ENCODE assay signal across 16 cellular contexts in genomic region chr20:56636701-56637100, GRCh38. TPM values are rescaled to one million over a fixed set of nuclear protein-coding genes. Genes with fewer than 3 reads are reported as not detected.
A peak's percentile ranks its signal among the peaks of the same experiment; 100 is the strongest.
DNase-seq lines count a peak whose midpoint lies in the region; ATAC-seq and TF ChIP-seq lines count a peak whose summit lies in the region.
"Had no signal": no experiment of that assay in that cellular context is flagged by ENCODE, and none has a peak within 500 bp of the region (broad histone marks: within the 10 kb centered on the region; RNA-seq: fewer than 3 reads in every experiment).

No MANE protein-coding gene starts in this region.

- H3K9me2 ChIP-seq in GM23338 (ENCODE audit: insufficient read depth): no peaks in the 10 kb centered on the region

- H3K4me3 ChIP-seq in GM23338 (no peak overlapping the region), gastroesophageal sphincter (no peak overlapping the region)
- H3K4me3 ChIP-seq: esophagus muscularis mucosa, GM12878, skin epidermis had no signal

- H3F3A ChIP-seq in GM23338 (replicated peaks; ENCODE audit: low read depth): no peaks in the 10 kb centered on the region

- TF ChIP-seq CTCF in GM23338 (conservative IDR thresholded peaks at IDR 0.05; ENCODE audit: low read depth in 2 of 2): no peak
- TF ChIP-seq CTCF in gastroesophageal sphincter (IDR thresholded peaks at IDR 0.05): no peak

- H3K27ac ChIP-seq in GM23338 (ENCODE audit: low read depth) (peak overlapping the region; percentile 47), epithelial cell of prostate (peak overlapping the region; percentile 80), gastroesophageal sphincter (no peak overlapping the region)
- H3K27ac ChIP-seq: esophagus muscularis mucosa had no signal

- H3K4me1 Mint-ChIP-seq in GM23338: peaks cover 62% of the 10 kb centered on the region
- no peaks in the 10 kb centered on the region for H3K4me1 Mint-ChIP-seq in stimulated activated effector memory CD8-positive, alpha-beta T cell treated with anti-CD3 and anti-CD28 coated beads, Interleukin-12 subunit alpha, Interleukin-12 subunit beta, amount 100 ng/mL, for 72 hours

- peaks cover 30% of the 10 kb centered on the region for H3K36me3 Mint-ChIP-seq in GM23338 (ENCODE audit: low read depth)
- H3K36me3 Mint-ChIP-seq in stimulated activated effector memory CD8-positive, alpha-beta T cell treated with anti-CD3 and anti-CD28 coated beads, Interleukin-12 subunit alpha, Interleukin-12 subunit beta, amount 100 ng/mL, for 72 hours: no peaks in the 10 kb centered on the region
- H3K36me3 Mint-ChIP-seq: activated naive CD4-positive, alpha-beta T cell treated with anti-CD3 and anti-CD28 coated beads, Interleukin-2, amount 50 U/mL, for 72 hours had no signal

- 0 out of 2 replicates have a peak overlapping the region, but pooled peaks have one; percentile 11 for H3K4me2 ChIP-seq in GM23338

- no peaks in the 10 kb centered on the region for H3K9me3 ChIP-seq in gastroesophageal sphincter
- H3K9me3 ChIP-seq: esophagus muscularis mucosa had no signal

- peaks cover 11% of the 10 kb centered on the region for H3K27me3 ChIP-seq in GM23338 (ENCODE audit: insufficient read depth)
- peaks cover 80% of the 10 kb centered on the region for H3K27me3 ChIP-seq in gastroesophageal sphincter

- WGBS in gastroesophageal sphincter (ENCODE audit: low coverage in 1 of 2), 2 donors: 55 to 64% methylated on average over 3 to 4 of the region's 4 CpGs

- TF ChIP-seq POLR2A in gastroesophageal sphincter (IDR thresholded peaks at IDR 0.05): no peak

- no peak for DNase-seq in GM23338 (ENCODE audit: low spot score)
- DNase-seq in RKO (ENCODE audit: low spot score): peak; percentile 8
- peak; percentile 29 for DNase-seq in epithelial cell of prostate (ENCODE audit: low read depth, low spot score)
- DNase-seq in stimulated activated effector memory CD8-positive, alpha-beta T cell treated with anti-CD3 and anti-CD28 coated beads, Interleukin-12 subunit alpha, Interleukin-12 subunit beta, amount 100 ng/mL, for 72 hours (ENCODE audit: low spot score in 2 of 2): no peak
- no peak for DNase-seq in DMS53 (lab: John Stamatoyannopoulos, UW)
- DNase-seq: activated CD8-positive, alpha-beta memory T cell treated with anti-CD3 and anti-CD28 coated beads, Interleukin-2, amount 50 U/mL, for 48 hours; NCI-H2171 treated with DMSO at 0.1 percent for 48 hours; substantia nigra had no signal

- no peak overlapping the region; the same call in 1 of the 2 replicates for H3K27ac Mint-ChIP-seq in GM23338
- no peak overlapping the region for H3K27ac Mint-ChIP-seq in stimulated activated effector memory CD8-positive, alpha-beta T cell treated with anti-CD3 and anti-CD28 coated beads, Interleukin-12 subunit alpha, Interleukin-12 subunit beta, amount 100 ng/mL, for 72 hours
- H3K27ac Mint-ChIP-seq: activated naive CD4-positive, alpha-beta T cell treated with anti-CD3 and anti-CD28 coated beads, Interleukin-2, amount 50 U/mL, for 72 hours had no signal

- H3K4me3 Mint-ChIP-seq in GM23338: 0 out of 3 replicates have a peak overlapping the region, but pooled peaks have one; percentile 4
- no peak overlapping the region for H3K4me3 Mint-ChIP-seq in stimulated activated effector memory CD8-positive, alpha-beta T cell treated with anti-CD3 and anti-CD28 coated beads, Interleukin-12 subunit alpha, Interleukin-12 subunit beta, amount 100 ng/mL, for 72 hours

- no peak for ATAC-seq in GM23338
- no peak for ATAC-seq in stimulated activated effector memory CD8-positive, alpha-beta T cell treated with anti-CD3 and anti-CD28 coated beads, Interleukin-12 subunit alpha, Interleukin-12 subunit beta, amount 100 ng/mL, for 72 hours
- no peak for ATAC-seq in gastroesophageal sphincter
- ATAC-seq in HG03442 (IDR thresholded peaks at IDR 0.05; ENCODE audit: unreplicated experiment): no peak
- ATAC-seq: activated CD4-positive, CD25-positive, alpha-beta regulatory T cell treated with anti-CD3 and anti-CD28 coated beads, Interleukin-2, amount 50 U/mL, for 24 hours; activated naive CD4-positive, alpha-beta T cell treated with anti-CD3 and anti-CD28 coated beads, Interleukin-2, amount 50 U/mL, for 72 hours; GM12878 had no signal

- no peak for TF ChIP-seq EP300 in gastroesophageal sphincter (IDR thresholded peaks at IDR 0.05)

- H2AFZ ChIP-seq in GM23338: no peak overlapping the region

- peaks cover 28% of the 10 kb centered on the region for H3K79me2 ChIP-seq in GM23338 (replicated peaks; ENCODE audit: insufficient read depth)

- H4K20me1 ChIP-seq in GM23338 (replicated peaks; ENCODE audit: insufficient read depth): no peaks in the 10 kb centered on the region

- H3K36me3 ChIP-seq in GM23338 (ENCODE audit: insufficient read depth) (peaks cover 21% of the 10 kb centered on the region), gastroesophageal sphincter (no peaks in the 10 kb centered on the region)

- H3K4me1 ChIP-seq in GM23338 (ENCODE audit: insufficient read depth): peaks cover 61% of the 10 kb centered on the region
- H3K4me1 ChIP-seq in gastroesophageal sphincter: no peaks in the 10 kb centered on the region

- peaks cover 24% of the 10 kb centered on the region for H3K27me3 Mint-ChIP-seq in GM23338 (ENCODE audit: insufficient read depth, low read depth, poor library complexity)

- H3K9me3 Mint-ChIP-seq in GM23338: no peaks in the 10 kb centered on the region; the same call in 2 of the 3 replicates
- no peaks in the 10 kb centered on the region for H3K9me3 Mint-ChIP-seq in stimulated activated effector memory CD8-positive, alpha-beta T cell treated with anti-CD3 and anti-CD28 coated beads, Interleukin-12 subunit alpha, Interleukin-12 subunit beta, amount 100 ng/mL, for 72 hours
- H3K9me3 Mint-ChIP-seq: activated naive CD4-positive, alpha-beta T cell treated with anti-CD3 and anti-CD28 coated beads, Interleukin-2, amount 50 U/mL, for 72 hours had no signal

TF ChIP-seq in GM23338, 12 proteins besides CTCF, POLR2A, EP300 and RAD21:
- TF ChIP-seq STAT1 (IDR thresholded peaks at IDR 0.05; ENCODE audit: unreplicated experiment) (no peak), NANOG (IDR thresholded peaks at IDR 0.05; ENCODE audit: borderline replicate concordance) (peak; percentile 16; the same call in 1 of the 2 replicates), ZNF331 (CRISPR knock-in tag; IDR thresholded peaks at IDR 0.05; ENCODE audit: low read depth) (no peak)

RNA-seq across cellular contexts. Expression of gene TFAP2C, which starts 7.6 kb away (rescaled TPM):
- 9.4 and 11.9 TPM in 2 replicates for total RNA-seq in GM23338 (2014; rRNA removed; shearing (Covaris generic))
- 11.7 and 14.3 TPM in 2 replicates for polyA plus RNA-seq in GM23338 (2016; fragmentation: Nextera tagmentation; extraction: Ambion mirVana)
- 1 to 10 TPM in 2 of 4 donors, under 1 TPM in 2; 0.16 to 4.1 (median 2.2) TPM for total RNA-seq in gastroesophageal sphincter
- total RNA-seq: activated naive CD4-positive, alpha-beta T cell treated with anti-CD3 and anti-CD28 coated beads, Interleukin-2, amount 50 U/mL, for 72 hours; cerebellum; GM12878 had no signal

Comparison
In these comparisons a context has a peak if more than half of its experiments do, and no peak if none do; other contexts are left out.
1. DNase-seq: peak in RKO (single experiment) and epithelial cell of prostate (single experiment); none in GM23338 (single experiment), stimulated activated effector memory CD8-positive, alpha-beta T cell treated with anti-CD3 and anti-CD28 coated beads, Interleukin-12 subunit alpha, Interleukin-12 subunit beta, amount 100 ng/mL, for 72 hours (0 of 2) and DMS53 (single experiment).
2. H3K27ac ChIP-seq: peak in GM23338 (single experiment) and epithelial cell of prostate (single experiment); none in gastroesophageal sphincter (0 of 4).